In genomic region chr5:78677777-78678668, GRCh38 we compare ENCODE assay signal across 10 cellular contexts. TPM values are rescaled to one million over a fixed set of nuclear protein-coding genes. Genes with fewer than 3 reads are reported as not detected.
A peak's percentile ranks its signal among the peaks of the same experiment; 100 is the strongest.
DNase-seq lines count a peak whose midpoint lies in the region; ATAC-seq and TF ChIP-seq lines count a peak whose summit lies in the region.
"Had no signal": no experiment of that assay in that cellular context is flagged by ENCODE, and none has a peak within 500 bp of the region (broad histone marks: within the 10 kb centered on the region; RNA-seq: fewer than 3 reads in every experiment).

No MANE protein-coding gene starts in this region.

- WGBS in SK-N-SH (ENCODE audit: low lambda C conversion rate) = 17% methylated on average over 6 of the region's 6 CpGs
- WGBS in right cardiac atrium = 37% methylated on average over 6 of the region's 6 CpGs

- no peaks in the 10 kb centered on the region for H3K9me2 ChIP-seq in SK-N-SH

- POLR2A ChIA-PET in SK-N-SH (lab: Yijun Ruan, JAX) = no interaction called here

- DNase-seq in DMS 273 (lab: John Stamatoyannopoulos, UW; ENCODE audit: unreplicated experiment) (peak; percentile 10), DMS 273 treated with DMSO at 0.1 percent for 48 hours (lab: John Stamatoyannopoulos, UW) (no peak), SK-N-SH (peak; percentile 60), right cardiac atrium (peak; percentile 82 to 89 (median 84)), upper lobe of right lung (no peak), NOMO-1 treated with dmso at 0.1 percent for 144 hours (lab: John Stamatoyannopoulos, UW; ENCODE audit: unreplicated experiment) (no peak), cerebellar cortex (ENCODE audit: low spot score) (no peak)
- DNase-seq in activated CD4-positive, alpha-beta T cell treated with anti-CD3 and anti-CD28 coated beads, Interleukin-2, amount 50 U/mL, for 1 hour = no peak
- DNase-seq: naive B cell had no signal

- peak overlapping the region; percentile 88 to 94 for H3K27ac ChIP-seq in SK-N-SH (ENCODE audit: low read depth in 2 of 2, low read length in 1 of 2)
- H3K27ac ChIP-seq in right cardiac atrium (ENCODE audit: low read length) = peak overlapping the region; percentile 15
- H3K27ac ChIP-seq in upper lobe of right lung = no peak overlapping the region
- H3K27ac ChIP-seq: 22Rv1 had no signal

- H3K4me1 ChIP-seq in SK-N-SH (ENCODE audit: control insufficient read depth in 1 of 2, insufficient read depth in 2 of 2, low read depth in 1 of 2, low read length in 1 of 2) = peaks cover 12 to 13% of the 10 kb centered on the region in 2 experiments
- peaks cover 2% of the 10 kb centered on the region for H3K4me1 ChIP-seq in right cardiac atrium (ENCODE audit: control insufficient read depth, insufficient read depth, low read length)
- no peaks in the 10 kb centered on the region for H3K4me1 ChIP-seq in upper lobe of right lung

- H4K20me1 ChIP-seq in SK-N-SH (ENCODE audit: insufficient read depth) = no peaks in the 10 kb centered on the region

- H3K9ac ChIP-seq in SK-N-SH = peak overlapping the region; percentile 42

- H3K27me3 ChIP-seq in SK-N-SH (ENCODE audit: insufficient read depth) = no peaks in the 10 kb centered on the region
- H3K27me3 ChIP-seq in right cardiac atrium (ENCODE audit: control insufficient read depth, insufficient read depth) = no peaks in the 10 kb centered on the region
- no peaks in the 10 kb centered on the region for H3K27me3 ChIP-seq in upper lobe of right lung

- no peak overlapping the region for H3K4me3 ChIP-seq in SK-N-SH (ENCODE audit: low read depth in 2 of 2, low read length in 1 of 2)
- H3K4me3 ChIP-seq in right cardiac atrium (ENCODE audit: low read length) = no peak overlapping the region
- no peak overlapping the region for H3K4me3 ChIP-seq in upper lobe of right lung

- CTCF ChIA-PET in SK-N-SH (lab: Yijun Ruan, JAX) = interaction anchor here (1.1 kb wide), 1 partner anchor 12 kb away, joined by 3 read pairs; no protein-coding TSS in a partner anchor

- ATAC-seq in right cardiac atrium (peak; percentile 89 to 93), upper lobe of right lung (peak; percentile 55)

- peak; percentile 47 to 71; a peak in 3 of 4 replicates for TF ChIP-seq EP300 in SK-N-SH (IDR thresholded peaks at IDR 0.05; ENCODE audit: borderline replicate concordance in 1 of 2, low read depth in 1 of 2, low read length in 1 of 2)

- no peaks in the 10 kb centered on the region for H3K79me2 ChIP-seq in SK-N-SH (ENCODE audit: insufficient read depth)

- TF ChIP-seq CTCF in SK-N-SH (IDR thresholded peaks at IDR 0.05) (no peak; the same call in 1 of the 2 replicates), upper lobe of right lung (IDR thresholded peaks at IDR 0.05) (no peak)

- H3K4me2 ChIP-seq in SK-N-SH = peak overlapping the region; percentile 31

- H3F3A ChIP-seq in SK-N-SH (replicated peaks; ENCODE audit: insufficient read depth) = peaks cover 23% of the 10 kb centered on the region

- H3K9me3 ChIP-seq in SK-N-SH = no peaks in the 10 kb centered on the region
- H3K9me3 ChIP-seq in right cardiac atrium (ENCODE audit: control insufficient read depth, low read length) = no peaks in the 10 kb centered on the region
- H3K9me3 ChIP-seq in upper lobe of right lung = no peaks in the 10 kb centered on the region

- TF ChIP-seq RAD21 in SK-N-SH (IDR thresholded peaks at IDR 0.05; ENCODE audit: low read length) = peak; percentile 30; the same call in 1 of the 2 replicates

- H3K36me3 ChIP-seq in SK-N-SH (replicated peaks in 1 of 2; ENCODE audit: control insufficient read depth in 1 of 2, insufficient read depth in 2 of 2, low read length in 1 of 2) = no peaks in the 10 kb centered on the region
- no peaks in the 10 kb centered on the region for H3K36me3 ChIP-seq in upper lobe of right lung

- intact Hi-C loops in right cardiac atrium (cut with DNase I) = no loop called here
- intact Hi-C loops in upper lobe of right lung (cut with DNase I) = no loop called here

- peak overlapping the region; percentile 19 for H2AFZ ChIP-seq in SK-N-SH (ENCODE audit: low read depth)

TF ChIP-seq in SK-N-SH, 30 proteins besides CTCF, POLR2A, EP300 and RAD21 (continues in another document):
- TF ChIP-seq ZBTB33 (IDR thresholded peaks at IDR 0.05; ENCODE audit: borderline replicate concordance, low read depth) = no peak
- no peak for TF ChIP-seq USF1 (IDR thresholded peaks at IDR 0.05; ENCODE audit: borderline replicate concordance, low read depth)
- 0 out of 2 replicates have a peak, but pooled peaks have one; percentile 28 for TF ChIP-seq FOXJ3 (CRISPR knock-in tag; IDR thresholded peaks at IDR 0.05)
- TF ChIP-seq GABPA (IDR thresholded peaks at IDR 0.05; ENCODE audit: low read depth) = no peak
- no peak for TF ChIP-seq USF2 (IDR thresholded peaks at IDR 0.05; ENCODE audit: borderline replicate concordance, low read depth, low read length)
- peak; percentile 63 for TF ChIP-seq JUND (IDR thresholded peaks at IDR 0.05)
- no peak for TF ChIP-seq EZH2phosphoT487 (IDR thresholded peaks at IDR 0.05; ENCODE audit: borderline replicate concordance, low read depth)
- no peak for TF ChIP-seq NRF1 (IDR thresholded peaks at IDR 0.05; ENCODE audit: low read depth, low read length)
- TF ChIP-seq SMC3 (IDR thresholded peaks at IDR 0.05; ENCODE audit: low read depth, low read length) = peak; percentile 2; the same call in 1 of the 2 replicates
- peak; percentile 78 for TF ChIP-seq TCF12 (IDR thresholded peaks at IDR 0.05)
- no peak for TF ChIP-seq REST (IDR thresholded peaks at IDR 0.05; ENCODE audit: low read depth, low read length)
- peak; percentile 61 for TF ChIP-seq GATA2 (CRISPR knock-in tag; IDR thresholded peaks at IDR 0.05)
- no peak for TF ChIP-seq TEAD4 (IDR thresholded peaks at IDR 0.05; ENCODE audit: borderline replicate concordance, insufficient read depth)
- TF ChIP-seq FOXM1 (IDR thresholded peaks at IDR 0.05; ENCODE audit: low read depth) = 0 out of 2 replicates have a peak, but pooled peaks have one; percentile 0
- TF ChIP-seq MAX (IDR thresholded peaks at IDR 0.05; ENCODE audit: low read depth) = peak; percentile 26; the same call in 1 of the 2 replicates

RNA-seq across cellular contexts. Expression of gene LHFPL2, which starts 29.5 kb away (rescaled TPM):
- polyA plus RNA-seq in SK-N-SH (2012; rRNA removed) (8.6 and 10.4 TPM in 2 replicates), right cardiac atrium (5.6 TPM)
- polyA plus RNA-seq in SK-N-SH (2012; cell fraction: cytosol; rRNA removed) = 10.1 and 10.4 TPM in 2 replicates
- polyA plus RNA-seq in SK-N-SH (2012; cell fraction: nucleus; rRNA removed) = 8.4 and 14.2 TPM in 2 replicates
- total RNA-seq in right cardiac atrium (10 to 100 TPM in 3 of 4 donors, 1 to 10 TPM in 1; 9.7 to 21.4 (median 10.9) TPM), upper lobe of right lung (41.0 TPM)

Comparison
In these comparisons a context has a peak if more than half of its experiments do, and no peak if none do; other contexts are left out.
1. DNase-seq: peak in DMS 273 (single experiment), SK-N-SH (single experiment) and right cardiac atrium (3 of 3); none in DMS 273 treated with DMSO at 0.1 percent for 48 hours (single experiment), upper lobe of right lung (single experiment), NOMO-1 treated with dmso at 0.1 percent for 144 hours (single experiment), cerebellar cortex (single experiment) and activated CD4-positive, alpha-beta T cell treated with anti-CD3 and anti-CD28 coated beads, Interleukin-2, amount 50 U/mL, for 1 hour (single experiment).